8 cellular contexts compared by ENCODE assay signal in genomic region chr11:65112551-65113360, GRCh38. TPM values are rescaled to one million over a fixed set of nuclear protein-coding genes. Genes with fewer than 3 reads are reported as not detected.
A peak's percentile ranks its signal among the peaks of the same experiment; 100 is the strongest.
DNase-seq lines count a peak whose midpoint lies in the region; ATAC-seq and TF ChIP-seq lines count a peak whose summit lies in the region.

No MANE protein-coding gene starts in this region.

- H3K79me2 ChIP-seq in DOHH2 (ENCODE audit: control insufficient read depth, low read length) (peaks cover 53% of the 10 kb centered on the region), OCI-LY1 (ENCODE audit: insufficient read depth, low read length) (no peaks in the 10 kb centered on the region)

- peaks cover 62% of the 10 kb centered on the region for H3K36me3 ChIP-seq in DOHH2 (ENCODE audit: control insufficient read depth, low read length)
- peaks cover 41% of the 10 kb centered on the region for H3K36me3 ChIP-seq in OCI-LY1 (ENCODE audit: insufficient read depth, low read length)
- peaks cover 23% of the 10 kb centered on the region for H3K36me3 ChIP-seq in upper lobe of right lung

- H2AFZ ChIP-seq in OCI-LY1 (ENCODE audit: low read length): no peak overlapping the region

- H3K27ac ChIP-seq in DOHH2 (ENCODE audit: low read depth, low read length): peak overlapping the region; percentile 83
- H3K27ac ChIP-seq in OCI-LY1 (ENCODE audit: low read depth, low read length, poor library complexity, severe bottlenecking): peak overlapping the region; percentile 98
- peak overlapping the region; percentile 58 for H3K27ac ChIP-seq in upper lobe of right lung

- intact Hi-C loops in upper lobe of right lung (cut with DNase I): no loop called here

- DNase-seq in HFFc6 (no peak), germinal center (ENCODE audit: low spot score) (peak; percentile 77), osteocyte (ENCODE audit: extremely low spot score, unreplicated experiment) (no peak), upper lobe of right lung (peak; percentile 89)
- DNase-seq in activated effector memory CD4-positive, alpha-beta T cell treated with Interleukin-2 at 50 U/mL for 16 hours: peak; percentile 67

- TF ChIP-seq CTCF in DOHH2 (IDR thresholded peaks at IDR 0.05; ENCODE audit: low read depth, low read length, poor library complexity, severe bottlenecking) (peak; percentile 90), HFFc6 (IDR thresholded peaks at IDR 0.05) (peak; percentile 95), OCI-LY1 (IDR thresholded peaks at IDR 0.05; ENCODE audit: low read length) (peak; percentile 94), osteocyte (IDR thresholded peaks at IDR 0.05) (peak; percentile 97), upper lobe of right lung (IDR thresholded peaks at IDR 0.05) (peak; percentile 88)

- no peaks in the 10 kb centered on the region for H4K20me1 ChIP-seq in DOHH2 (ENCODE audit: control insufficient read depth, insufficient read depth, low read depth, low read length)
- no peaks in the 10 kb centered on the region for H4K20me1 ChIP-seq in OCI-LY1 (ENCODE audit: insufficient read depth, low read length)

- no peaks in the 10 kb centered on the region for H3K9me3 ChIP-seq in DOHH2 (ENCODE audit: control insufficient read depth, insufficient read depth, low read length)
- no peaks in the 10 kb centered on the region for H3K9me3 ChIP-seq in OCI-LY1 (ENCODE audit: low read length)
- no peaks in the 10 kb centered on the region for H3K9me3 ChIP-seq in upper lobe of right lung

- H3K4me3 Mint-ChIP-seq in HFFc6: peak overlapping the region; percentile 81
- H3K4me3 Mint-ChIP-seq in osteocyte (ENCODE audit: unreplicated experiment): peak overlapping the region; percentile 86

- H3K27me3 ChIP-seq in DOHH2 (ENCODE audit: control insufficient read depth, low read length) (no peaks in the 10 kb centered on the region), OCI-LY1 (ENCODE audit: insufficient read depth, low read length) (no peaks in the 10 kb centered on the region), upper lobe of right lung (no peaks in the 10 kb centered on the region)

- H3K4me1 Mint-ChIP-seq in HFFc6 (ENCODE audit: low read depth) (peaks cover 22% of the 10 kb centered on the region), osteocyte (ENCODE audit: unreplicated experiment) (peaks cover 28% of the 10 kb centered on the region)

- H3F3A ChIP-seq in DOHH2 (ENCODE audit: control insufficient read depth, insufficient read depth) (peaks cover 13% of the 10 kb centered on the region), OCI-LY1 (ENCODE audit: insufficient read depth, low read length) (0 out of 2 replicates have a peak, but pooled peaks cover 5% of the 10 kb centered on the region)

- H3K4me3 ChIP-seq in DOHH2 (ENCODE audit: low read length) (peak overlapping the region; percentile 83), OCI-LY1 (ENCODE audit: low read depth, low read length, poor library complexity, severe bottlenecking) (peak overlapping the region; percentile 75), upper lobe of right lung (peak overlapping the region; percentile 61)

- H3K4me1 ChIP-seq in DOHH2 (ENCODE audit: control insufficient read depth, low read length) (peaks cover 56% of the 10 kb centered on the region), OCI-LY1 (ENCODE audit: insufficient read depth, low read length, severe bottlenecking) (peaks cover 49% of the 10 kb centered on the region), upper lobe of right lung (peaks cover 40% of the 10 kb centered on the region)

- peak overlapping the region; percentile 86 for H3K9ac ChIP-seq in OCI-LY1 (ENCODE audit: low read length)

- H3K9me3 Mint-ChIP-seq in HFFc6 (no peaks in the 10 kb centered on the region), osteocyte (ENCODE audit: unreplicated experiment) (no peaks in the 10 kb centered on the region)

- ATAC-seq in upper lobe of right lung (peak; percentile 71), HG02840 (IDR thresholded peaks at IDR 0.05; ENCODE audit: low FRiP score, unreplicated experiment) (no peak)

- H3K9me2 ChIP-seq in DOHH2 (replicated peaks; ENCODE audit: control insufficient read depth, low read length) (no peaks in the 10 kb centered on the region), OCI-LY1 (ENCODE audit: low read depth, low read length) (no peaks in the 10 kb centered on the region)

- H3K27me3 Mint-ChIP-seq in HFFc6 (ENCODE audit: insufficient read depth) (peaks cover 2% of the 10 kb centered on the region; the same call in 1 of the 2 replicates), osteocyte (ENCODE audit: unreplicated experiment) (no peaks in the 10 kb centered on the region)

- H3K36me3 Mint-ChIP-seq in HFFc6 (ENCODE audit: low read depth) (peaks cover 1% of the 10 kb centered on the region; the same call in 1 of the 2 replicates), osteocyte (ENCODE audit: unreplicated experiment) (no peaks in the 10 kb centered on the region)

- H3K27ac Mint-ChIP-seq in HFFc6 (no peak overlapping the region), osteocyte (ENCODE audit: unreplicated experiment) (peak overlapping the region; percentile 4)

- peak overlapping the region; percentile 98 for H3K4me2 ChIP-seq in DOHH2 (ENCODE audit: low read length)
- H3K4me2 ChIP-seq in OCI-LY1 (ENCODE audit: low read length): peak overlapping the region; percentile 90

RNA-seq across cellular contexts. Expression of gene TM7SF2, which starts 1.1 kb away (rescaled TPM):
- 1 to 10 TPM; 3.8 to 6.4 (median 4.9) TPM for total RNA-seq in HFFc6 (2021; fragmentation: NEBNext Ultra II Directional; extraction: Animal tissue kit (Norgen Biotek cat#: 25700))
- 13.6 and 18.3 TPM in 2 replicates for total RNA-seq in osteocyte
- 39.0 TPM for total RNA-seq in upper lobe of right lung

RNA-seq across cellular contexts. Expression of gene ZNHIT2, which starts 4.7 kb away (rescaled TPM):
- total RNA-seq in HFFc6 (2021; fragmentation: NEBNext Ultra II Directional; extraction: Animal tissue kit (Norgen Biotek cat#: 25700)): 10 to 100 TPM in 4 of 6 experiments, 1 to 10 TPM in 2; 9.3 to 13.6 (median 11.1) TPM
- total RNA-seq in osteocyte (9.0 and 9.8 TPM in 2 replicates), upper lobe of right lung (7.5 TPM)

RNA-seq across cellular contexts. Expression of gene FAU, which starts 9.2 kb away (rescaled TPM):
- total RNA-seq in HFFc6 (2021; fragmentation: NEBNext Ultra II Directional; extraction: Animal tissue kit (Norgen Biotek cat#: 25700)): 100 to 1,000 TPM; 631 to 750 (median 715) TPM
- total RNA-seq in osteocyte: 734 and 738 TPM in 2 replicates
- total RNA-seq in upper lobe of right lung: 754 TPM

RNA-seq across cellular contexts. Expression of gene MRPL49, which starts 9.4 kb away (rescaled TPM):
- 10 to 100 TPM; 53.2 to 59.7 (median 56.9) TPM for total RNA-seq in HFFc6 (2021; fragmentation: NEBNext Ultra II Directional; extraction: Animal tissue kit (Norgen Biotek cat#: 25700))
- 41.0 and 43.5 TPM in 2 replicates for total RNA-seq in osteocyte
- total RNA-seq in upper lobe of right lung: 53.7 TPM

RNA-seq across cellular contexts. Expression of gene VPS51, which starts 16.7 kb away (rescaled TPM):
- total RNA-seq in HFFc6 (2021; fragmentation: NEBNext Ultra II Directional; extraction: Animal tissue kit (Norgen Biotek cat#: 25700)): 10 to 100 TPM; 61.2 to 90.1 (median 79.4) TPM
- total RNA-seq in osteocyte (122 and 127 TPM in 2 replicates), upper lobe of right lung (101 TPM)

Comparison
In these comparisons a context has a peak if more than half of its experiments do, and no peak if none do; other contexts are left out.
1. DNase-seq: peak in activated effector memory CD4-positive, alpha-beta T cell treated with Interleukin-2 at 50 U/mL for 16 hours (single experiment), germinal center (single experiment) and upper lobe of right lung (single experiment); none in HFFc6 (single experiment) and osteocyte (single experiment).
2. Peak in every context shown above with its lines, with median percentiles within 50 percentile points of each other: H3K27ac ChIP-seq, H3K4me3 ChIP-seq and CTCF ChIP-seq.